ENCODE assay signal across 10 cellular contexts in genomic region chr14:68364823-68365222, GRCh38.
DNase-seq lines count a peak whose midpoint lies in the region; ATAC-seq and TF ChIP-seq lines count a peak whose summit lies in the region.
"Had no signal": no experiment of that assay in that cellular context is flagged by ENCODE, and none has a peak within 500 bp of the region (broad histone marks: within the 10 kb centered on the region; RNA-seq: fewer than 3 reads in every experiment).

No MANE protein-coding gene starts in this region.

- H3K36me3 ChIP-seq in Loucy (ENCODE audit: insufficient read depth, low read length) (no peaks in the 10 kb centered on the region), mesendoderm (ENCODE audit: control insufficient read depth, insufficient read depth, low read length) (no peaks in the 10 kb centered on the region)

- H2BK15ac ChIP-seq in mesendoderm (replicated peaks; ENCODE audit: low read depth), result no peak overlapping the region

- no peaks in the 10 kb centered on the region for H3K79me1 ChIP-seq in mesendoderm (ENCODE audit: low read length)

- H3K9me2 ChIP-seq in Loucy (replicated peaks; ENCODE audit: low read depth, low read length), result no peaks in the 10 kb centered on the region

- H4K20me1 ChIP-seq in Loucy (ENCODE audit: insufficient read depth, low read length, poor library complexity, severe bottlenecking), result no peaks in the 10 kb centered on the region

- no peak overlapping the region for H3K4me2 ChIP-seq in Loucy (ENCODE audit: low read depth, low read length, poor library complexity, severe bottlenecking)
- H3K4me2 ChIP-seq in mesendoderm (ENCODE audit: low read length), result no peak overlapping the region

- no peak overlapping the region for H3K4me3 ChIP-seq in Loucy (ENCODE audit: low read length, poor library complexity, severe bottlenecking)
- H3K4me3 ChIP-seq in choroid plexus epithelial cell (ENCODE audit: low read depth, low read length), result no peak overlapping the region
- no peak overlapping the region for H3K4me3 ChIP-seq in mesendoderm (ENCODE audit: low read length)

- peak overlapping the region; percentile 43 for H3K56ac ChIP-seq in mesendoderm (ENCODE audit: low read length)

- no peak overlapping the region for H3K23ac ChIP-seq in mesendoderm (ENCODE audit: low read length)

- H2AK5ac ChIP-seq in mesendoderm (ENCODE audit: low read length), result no peak overlapping the region

- TF ChIP-seq CTCF in Loucy (conservative IDR thresholded peaks at IDR 0.05; ENCODE audit: low read length), result no peak
- no peak for TF ChIP-seq CTCF in choroid plexus epithelial cell (conservative IDR thresholded peaks at IDR 0.05; ENCODE audit: low read depth, low read length)

- no peak overlapping the region for H2BK120ac ChIP-seq in mesendoderm (ENCODE audit: low read depth, low read length)

- ATAC-seq in HG02571 (IDR thresholded peaks at IDR 0.05; ENCODE audit: unreplicated experiment) (no peak), GM19452 (IDR thresholded peaks at IDR 0.05; ENCODE audit: unreplicated experiment) (no peak)
- ATAC-seq: activated T-helper 17 cell treated with anti-CD3 and anti-CD28 coated beads, Interleukin-2, amount 50 U/mL, for 72 hours had no signal

- no peak overlapping the region for H4K8ac ChIP-seq in mesendoderm (ENCODE audit: low read depth, low read length)

- H3K9me3 ChIP-seq in Loucy (ENCODE audit: insufficient read depth, low read depth, low read length), result no peaks in the 10 kb centered on the region

- H3K4ac ChIP-seq in mesendoderm (ENCODE audit: low read depth, low read length), result peak overlapping the region; percentile 48

- no peak overlapping the region for H2AFZ ChIP-seq in Loucy (ENCODE audit: low read length)

- H3K79me2 ChIP-seq in Loucy (ENCODE audit: insufficient read depth, low read length) (no peaks in the 10 kb centered on the region), mesendoderm (ENCODE audit: control insufficient read depth, insufficient read depth, low read length) (no peaks in the 10 kb centered on the region)

- H3K27ac ChIP-seq in mesendoderm (ENCODE audit: low read depth, low read length) (peak overlapping the region; percentile 13), temporal lobe (ENCODE audit: low read depth, low read length) (peak overlapping the region; percentile 83)

- H3K4me1 ChIP-seq in Loucy (ENCODE audit: insufficient read depth, low read length, poor library complexity, severe bottlenecking) (peaks cover 81% of the 10 kb centered on the region), mesendoderm (ENCODE audit: control insufficient read depth, low read depth, low read length) (no peaks in the 10 kb centered on the region)

- peak overlapping the region; percentile 20 for H3K18ac ChIP-seq in mesendoderm (ENCODE audit: low read length)

- no peak overlapping the region for H2BK5ac ChIP-seq in mesendoderm (ENCODE audit: low read length)

- no CpG with 5 or more reads among the region's 7 CpGs for WGBS in mesendoderm (ENCODE audit: extremely low coverage, insufficient coverage, low lambda C conversion rate)

- DNase-seq in choroid plexus epithelial cell (ENCODE audit: low read depth), result peak; percentile 25
- DNase-seq in mesendoderm, result peak; percentile 70
- DNase-seq in activated CD4-positive, alpha-beta T cell treated with anti-CD3 and anti-CD28 coated beads, Interleukin-2, amount 50 U/mL, for 48 hours, result no peak
- no peak for DNase-seq in NCI-H2029 (lab: John Stamatoyannopoulos, UW)
- DNase-seq: NCI-H1930 had no signal

- H4K5ac ChIP-seq in mesendoderm (ENCODE audit: low read length), result no peak overlapping the region

- H3K9ac ChIP-seq in Loucy (ENCODE audit: low read depth, low read length, poor library complexity, severe bottlenecking), result peak overlapping the region; percentile 11
- H3K9ac ChIP-seq in mesendoderm (ENCODE audit: low read length), result no peak overlapping the region

- no peaks in the 10 kb centered on the region for H3F3A ChIP-seq in Loucy (ENCODE audit: low read depth)

- H3K27me3 ChIP-seq in Loucy (ENCODE audit: insufficient read depth, low read length, poor library complexity, severe bottlenecking) (no peaks in the 10 kb centered on the region), mesendoderm (ENCODE audit: insufficient read depth, low read length, poor library complexity) (no peaks in the 10 kb centered on the region)

Comparison
In these comparisons a context has a peak if more than half of its experiments do, and no peak if none do; other contexts are left out.
1. DNase-seq: peak in choroid plexus epithelial cell (single experiment) and mesendoderm (single experiment); none in activated CD4-positive, alpha-beta T cell treated with anti-CD3 and anti-CD28 coated beads, Interleukin-2, amount 50 U/mL, for 48 hours (0 of 2) and NCI-H2029 (single experiment).